ENCODE assay signal across 24 cellular contexts in the genomic region with DNA sequence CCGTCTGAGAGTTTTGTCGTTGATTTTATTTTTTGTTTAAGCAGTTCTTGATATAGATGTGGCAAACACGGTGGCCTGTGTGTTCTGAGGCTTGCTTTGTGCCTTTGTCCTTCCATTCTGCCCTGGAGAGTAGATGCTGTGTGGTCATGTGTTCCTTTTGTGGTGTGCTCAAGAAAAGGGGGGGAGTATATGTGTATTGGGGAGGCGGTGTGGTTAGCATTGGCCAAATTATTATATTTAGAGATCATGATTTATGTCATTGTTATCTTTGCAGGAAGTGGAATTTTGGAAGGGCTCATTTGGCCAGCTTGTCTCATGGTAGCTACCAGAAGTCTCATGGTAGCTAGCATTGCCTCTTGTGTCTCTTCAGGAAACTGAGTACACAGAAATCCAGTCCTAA. TPM values are rescaled to one million over a fixed set of nuclear protein-coding genes. Genes with fewer than 3 reads are reported as not detected.
DNase-seq lines count a peak whose midpoint lies in the region; ATAC-seq, FAIRE-seq and TF ChIP-seq lines count a peak whose summit lies in the region.
"Had no signal": no experiment of that assay in that cellular context is flagged by ENCODE, and none has a peak within 500 bp of the region (broad histone marks: within the 10 kb centered on the region; RNA-seq: fewer than 3 reads in every experiment).

No MANE protein-coding gene starts in this region.

- H3F3A ChIP-seq in GM23338 (replicated peaks; ENCODE audit: low read depth), result no peaks in the 10 kb centered on the region

- no peak for TF ChIP-seq EP300 in GM12878 (IDR thresholded peaks at IDR 0.05; ENCODE audit: borderline replicate concordance in 1 of 2, control insufficient read depth in 1 of 2, low read depth in 2 of 2, low read length in 2 of 2)

- BruUV-seq in GM12878 (replicated peaks; lab: Mats Ljungman, UMichigan), result no TSS peak

- H3K4me1 Mint-ChIP-seq in CD4-positive, alpha-beta T cell (ENCODE audit: low read depth), result peaks cover 72% of the 10 kb centered on the region
- H3K4me1 Mint-ChIP-seq in GM23338, result peaks cover 40% of the 10 kb centered on the region

- H3K27ac ChIP-seq in CD4-positive, alpha-beta T cell (ENCODE audit: low read depth, low read length), result no peak overlapping the region
- no peak overlapping the region for H3K27ac ChIP-seq in GM23338 (ENCODE audit: low read depth)
- H3K27ac ChIP-seq in GM12878 (ENCODE audit: control insufficient read depth, insufficient read depth), result no peak overlapping the region
- peak overlapping the region; percentile 18 for H3K27ac ChIP-seq in neutrophil
- H3K27ac ChIP-seq: SJSA1, upper lobe of right lung had no signal

- H3K4me2 ChIP-seq in GM23338 (no peak overlapping the region), GM12878 (ENCODE audit: control insufficient read depth, insufficient read depth) (no peak overlapping the region)

- ATAC-seq in CD4-positive, alpha-beta T cell (ENCODE audit: poor library complexity), result no peak
- ATAC-seq in GM23338, result no peak
- ATAC-seq in GM12878, result no peak; the same call in 2 of the 3 replicates
- ATAC-seq in GM19397 (IDR thresholded peaks at IDR 0.05; ENCODE audit: unreplicated experiment), result no peak
- ATAC-seq: left lobe of liver, Panc1, pancreas, upper lobe of right lung had no signal

- WGBS in GM12878 (ENCODE audit: insufficient coverage, insufficient replicate concordance, low lambda C conversion rate, missing lambda C conversion rate), result 75% methylated on average over 4 of the region's 4 CpGs

- no peaks in the 10 kb centered on the region for H3K9me3 Mint-ChIP-seq in CD4-positive, alpha-beta T cell
- no peaks in the 10 kb centered on the region; the same call in 2 of the 3 replicates for H3K9me3 Mint-ChIP-seq in GM23338
- H3K9me3 Mint-ChIP-seq: stimulated activated naive CD8-positive, alpha-beta T cell treated with anti-CD3 and anti-CD28 coated beads, Interleukin-15, amount 100 ng/mL, for 72 hours had no signal

- H3K36me3 Mint-ChIP-seq in CD4-positive, alpha-beta T cell (ENCODE audit: low read depth), result peaks cover 43% of the 10 kb centered on the region
- H3K36me3 Mint-ChIP-seq in GM23338 (ENCODE audit: low read depth), result peaks cover 20% of the 10 kb centered on the region

- H3K9me2 ChIP-seq in GM23338 (ENCODE audit: insufficient read depth), result no peaks in the 10 kb centered on the region

- SMC1A ChIA-PET in GM12878 (lab: Charles Lee; ENCODE audit: uncharacterized antibody, unreplicated experiment), result interaction anchor here (0.8 to 2.1 kb wide), 5 partner anchors 7 to 37 kb away, joined by 4 to 11 read pairs (median 7); no protein-coding TSS in a partner anchor

- no peaks in the 10 kb centered on the region for H3K9me3 ChIP-seq in CD4-positive, alpha-beta T cell (ENCODE audit: control insufficient read depth, low read length)
- H3K9me3 ChIP-seq in GM12878 (replicated peaks; ENCODE audit: control insufficient read depth, insufficient read depth, low read length) (no peaks in the 10 kb centered on the region; the same call in 2 of the 3 replicates), neutrophil (no peaks in the 10 kb centered on the region)
- H3K9me3 ChIP-seq: pancreas, SJSA1, upper lobe of right lung had no signal

- H3K4me3 ChIP-seq in GM23338, result no peak overlapping the region
- H3K4me3 ChIP-seq in GM12878, result no peak overlapping the region
- no peak overlapping the region for H3K4me3 ChIP-seq in neutrophil (ENCODE audit: low read depth in 1 of 2, low read length in 1 of 2)
- H3K4me3 ChIP-seq: pancreas, SJSA1, upper lobe of right lung had no signal

- TF ChIP-seq CTCF in CD4-positive, alpha-beta T cell (IDR thresholded peaks at IDR 0.05), result no peak
- TF ChIP-seq CTCF in GM23338 (conservative IDR thresholded peaks at IDR 0.05; ENCODE audit: low read depth in 2 of 2) (no peak), GM12878 (IDR thresholded peaks at IDR 0.05 in 2 of 3, conservative IDR thresholded peaks at IDR 0.05 in 1 of 3; ENCODE audit: control insufficient read depth in 2 of 3, extremely low read depth in 1 of 3, insufficient read depth in 1 of 3, low read depth in 3 of 3, low read length in 3 of 3) (no peak), neutrophil (IDR thresholded peaks at IDR 0.05) (no peak)

- no peak overlapping the region for H3K9ac ChIP-seq in GM12878 (ENCODE audit: control insufficient read depth, insufficient read depth, low read length)

- no peaks in the 10 kb centered on the region for H3K27me3 ChIP-seq in CD4-positive, alpha-beta T cell (ENCODE audit: control insufficient read depth, insufficient read depth, low read length)
- H3K27me3 ChIP-seq in GM23338 (ENCODE audit: insufficient read depth) (no peaks in the 10 kb centered on the region), GM12878 (replicated peaks in 1 of 2; ENCODE audit: control insufficient read depth in 2 of 2, insufficient read depth in 2 of 2, low read length in 1 of 2) (no peaks in the 10 kb centered on the region), neutrophil (no peaks in the 10 kb centered on the region)
- H3K27me3 ChIP-seq: pancreas, SJSA1, upper lobe of right lung had no signal

- H4K20me1 ChIP-seq in GM23338 (replicated peaks; ENCODE audit: insufficient read depth) (peaks cover 11% of the 10 kb centered on the region), GM12878 (ENCODE audit: control insufficient read depth, insufficient read depth) (peaks cover 27% of the 10 kb centered on the region)

- H3K79me2 ChIP-seq in GM23338 (replicated peaks; ENCODE audit: insufficient read depth) (peaks cover 100% of the 10 kb centered on the region), GM12878 (ENCODE audit: control insufficient read depth, insufficient read depth, low read length) (peaks cover 93% of the 10 kb centered on the region)

- no peaks in the 10 kb centered on the region for H3K27me3 Mint-ChIP-seq in CD4-positive, alpha-beta T cell
- H3K27me3 Mint-ChIP-seq in GM23338 (ENCODE audit: insufficient read depth, low read depth, poor library complexity), result no peaks in the 10 kb centered on the region
- H3K27me3 Mint-ChIP-seq: stimulated activated naive CD8-positive, alpha-beta T cell treated with anti-CD3 and anti-CD28 coated beads, Interleukin-15, amount 100 ng/mL, for 72 hours had no signal

- no peak for TF ChIP-seq POLR2A in GM12878 (IDR thresholded peaks at IDR 0.05; ENCODE audit: low read depth, low read length)

- POLR2A ChIA-PET in CD4-positive, alpha-beta T cell (lab: Charles Lee), result no interaction called here
- POLR2A ChIA-PET in GM12878 (lab: Charles Lee), result interaction anchor here (1.7 kb wide), 1 partner anchor 8 kb away, joined by 7 read pairs; no protein-coding TSS in a partner anchor

- peak overlapping the region; percentile 18 for H3K27ac Mint-ChIP-seq in CD4-positive, alpha-beta T cell
- peak overlapping the region; percentile 28; the same call in 1 of the 2 replicates for H3K27ac Mint-ChIP-seq in GM23338
- H3K27ac Mint-ChIP-seq: stimulated activated naive CD8-positive, alpha-beta T cell treated with anti-CD3 and anti-CD28 coated beads, Interleukin-15, amount 100 ng/mL, for 72 hours had no signal

- DNase-seq in CD4-positive, alpha-beta T cell, result no peak
- no peak for DNase-seq in GM23338 (ENCODE audit: low spot score)
- DNase-seq in GM12878 (ENCODE audit: low read depth, low spot score), result no peak
- DNase-seq in DMS 273 treated with DMSO at 0.1 percent for 48 hours (lab: John Stamatoyannopoulos, UW), result no peak
- no peak for DNase-seq in EL
- DNase-seq: activated CD4-positive, alpha-beta T cell treated with anti-CD3 and anti-CD28 coated beads for 1 hour; activated effector memory CD4-positive, alpha-beta T cell treated with anti-CD3 and anti-CD28 coated beads, Interleukin-2, amount 50 U/mL, for 16 hours; amygdala; caudate nucleus; erythroblast; GDM1; H7; NCI-H1694; NCI-H2227 treated with DMSO at 0.1 percent for 48 hours; stimulated activated CD4-positive, alpha-beta T cell treated with anti-CD3 and anti-CD28 coated beads, Interleukin-2, amount 100 ng/mL, for 24 hours; stimulated activated naive CD8-positive, alpha-beta T cell treated with anti-CD3 and anti-CD28 coated beads, Interleukin-15, amount 100 ng/mL, for 72 hours; T-helper 9 cell; upper lobe of right lung had no signal

- no peak overlapping the region for H3K4me3 Mint-ChIP-seq in CD4-positive, alpha-beta T cell
- no peak overlapping the region for H3K4me3 Mint-ChIP-seq in GM23338
- H3K4me3 Mint-ChIP-seq: stimulated activated naive CD8-positive, alpha-beta T cell treated with anti-CD3 and anti-CD28 coated beads, Interleukin-15, amount 100 ng/mL, for 72 hours had no signal

- FAIRE-seq in GM12878 (lab: Jason Lieb, UNC), result no peak
- FAIRE-seq: pancreas had no signal

- H2AFZ ChIP-seq in GM23338, result no peak overlapping the region
- H2AFZ ChIP-seq in GM12878 (ENCODE audit: control insufficient read depth, low read depth, low read length), result no peak overlapping the region

- H3K4me1 ChIP-seq in GM23338 (ENCODE audit: insufficient read depth) (peaks cover 20% of the 10 kb centered on the region), GM12878 (ENCODE audit: control insufficient read depth, insufficient read depth, low read length) (peaks cover 19% of the 10 kb centered on the region), neutrophil (ENCODE audit: control insufficient read depth in 1 of 2, insufficient read depth in 1 of 2, low read depth in 1 of 2, low read length in 1 of 2) (peaks cover 19 to 27% of the 10 kb centered on the region in 2 experiments)
- H3K4me1 ChIP-seq: SJSA1 had no signal

- no peak for TF ChIP-seq RAD21 in GM12878 (IDR thresholded peaks at IDR 0.05; ENCODE audit: insufficient read depth, low read depth, low read length)

- in situ Hi-C loops in GM12878 (cut with MboI), result no loop called here

- RAD21 ChIA-PET in GM12878 (lab: Charles Lee; ENCODE audit: unreplicated experiment), result interaction anchor here (0.7 kb wide), 1 partner anchor 448 kb away, joined by 3 read pairs; no protein-coding TSS in a partner anchor

- intact Hi-C loops in CD4-positive, alpha-beta T cell (cut with DNase I, micrococcal nuclease), result no loop called here
- intact Hi-C loops in GM12878 (cut with micrococcal nuclease; ENCODE audit: unreplicated experiment), result no loop called here

- CTCF ChIA-PET in CD4-positive, alpha-beta T cell (lab: Charles Lee), result interaction anchor here (0.5 to 2.2 kb wide), 3 partner anchors 12 to 41 kb away, joined by 3 to 5 read pairs (median 4); no protein-coding TSS in a partner anchor
- CTCF ChIA-PET in GM12878 (lab: Yijun Ruan, JAX), result interaction anchor here (0.9 to 1.4 kb wide), 4 partner anchors 8 to 28 kb away, joined by 3 read pairs; no protein-coding TSS in a partner anchor

- no peaks in the 10 kb centered on the region for H3K36me3 ChIP-seq in GM23338 (ENCODE audit: insufficient read depth)
- peaks cover 12 to 25% of the 10 kb centered on the region in 2 experiments for H3K36me3 ChIP-seq in GM12878 (ENCODE audit: control insufficient read depth in 2 of 2, insufficient read depth in 2 of 2, low read length in 1 of 2)
- H3K36me3 ChIP-seq in neutrophil, result peaks cover 6% of the 10 kb centered on the region
- H3K36me3 ChIP-seq: pancreas had no signal

RNA-seq across cellular contexts. Expression of a gene that starts 16.4 kb away (rescaled TPM):
- 10 to 100 TPM; 56.5 to 60.0 TPM for total RNA-seq in CD4-positive, alpha-beta T cell
- total RNA-seq in GM23338 (2014; rRNA removed; shearing (Covaris generic)), result 25.5 and 29.1 TPM in 2 replicates
- polyA plus RNA-seq in GM23338 (2016; fragmentation: Nextera tagmentation; extraction: Ambion mirVana) (7.9 and 8.5 TPM in 2 replicates), GM12878 (2011; rRNA removed) (2.9 and 3.1 TPM in 2 replicates), GM12878 (2014; fragmentation: Illumina TruSeq; extraction: Trizol) (4.4 and 7.2 TPM in 2 replicates), GM12878 (2014; fragmentation: Nextera tagmentation; extraction: Ambion mirVana) (1 to 10 TPM; 1.9 to 2.1 TPM), GM12878 (2014; rRNA removed) (9.3 and 11.3 TPM in 2 replicates), GM12878 (2016; fragmentation: Nextera tagmentation; extraction: Ambion mirVana) (1 to 10 TPM; 7.9 to 9.9 TPM)
- total RNA-seq in GM12878 (2013; cell fraction: nucleolus; rRNA removed), result 160 and 173 TPM in 2 replicates
- total RNA-seq in GM12878 (2014; rRNA removed) (12.3 and 14.9 TPM in 2 replicates), GM12878 (2014; rRNA removed; fragmentation: Illumina TruSeq; extraction: Trizol) (12.4 and 12.5 TPM in 2 replicates), GM12878 (2021) (27.3 and 30.3 TPM in 2 replicates)
- polyA plus RNA-seq in GM12878 (2011; ENCODE audit: low read depth), result 5.8 TPM
- polyA plus RNA-seq in GM12878 (2011; cell fraction: cytosol; rRNA removed), result 2.9 and 4.9 TPM in 2 replicates
- 13.5 and 17.6 TPM in 2 replicates for polyA plus RNA-seq in GM12878 (2011; cell fraction: nucleus; rRNA removed)
- 11.1 and 11.2 TPM in 2 replicates for polyA plus RNA-seq in GM12878 (2012)
- polyA minus RNA-seq in GM12878 (2011; rRNA and poly(A)+ RNA removed), result 39.6 and 43.2 TPM in 2 replicates
- polyA minus RNA-seq in GM12878 (2011; cell fraction: cytosol; rRNA and poly(A)+ RNA removed), result 10.9 and 14.4 TPM in 2 replicates
- polyA minus RNA-seq in GM12878 (2011; cell fraction: nucleus; rRNA and poly(A)+ RNA removed), result 39.0 and 65.1 TPM in 2 replicates
